ENCODE assay signal across 8 cellular contexts in the genomic region with DNA sequence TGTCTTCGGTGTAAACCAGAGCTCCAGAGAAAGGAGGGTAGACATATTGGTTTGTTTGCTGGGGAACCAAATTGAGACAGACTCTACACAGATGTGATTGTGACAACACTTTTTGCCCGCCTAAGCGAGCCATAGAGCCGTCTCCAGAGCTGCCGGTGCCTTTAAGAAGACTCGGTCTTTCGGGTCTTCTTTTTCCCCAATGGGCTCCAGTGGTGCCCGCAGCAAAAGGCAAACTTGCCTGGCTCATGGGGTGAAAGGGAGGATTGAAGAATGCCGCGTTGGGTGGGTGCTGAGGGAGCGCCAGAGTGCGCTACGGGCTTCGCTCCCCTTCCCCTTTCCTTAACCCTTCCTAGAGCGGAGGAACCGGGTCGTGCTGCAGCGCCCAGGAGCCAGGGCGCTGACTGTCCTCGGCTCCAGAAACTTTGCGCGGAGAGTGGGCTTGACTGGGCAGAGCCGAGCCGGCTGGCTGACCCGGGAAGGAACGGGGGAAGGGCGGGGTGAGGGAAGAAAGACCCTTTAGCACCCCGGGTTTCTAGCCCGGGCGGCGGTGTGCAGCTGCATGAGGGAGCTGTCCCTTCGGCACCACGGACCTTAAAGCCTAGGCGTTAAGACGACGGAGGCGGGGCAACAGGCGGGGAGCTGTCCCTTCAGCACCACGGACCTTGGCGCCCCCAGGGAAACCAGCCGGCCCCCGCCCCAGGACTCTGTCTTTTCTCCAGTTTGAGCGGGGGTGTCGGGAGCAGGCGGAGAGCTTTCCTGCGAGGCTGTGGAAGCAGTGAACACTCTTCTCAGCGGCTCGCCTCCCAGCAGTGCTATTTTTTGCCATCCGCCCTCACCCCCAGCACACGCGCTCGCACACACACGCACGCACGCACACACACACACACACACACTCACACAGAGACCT. TPM values are rescaled to one million over a fixed set of nuclear protein-coding genes. Genes with fewer than 3 reads are reported as not detected.
A peak's percentile ranks its signal among the peaks of the same experiment; 100 is the strongest.
DNase-seq lines count a peak whose midpoint lies in the region; ATAC-seq and FAIRE-seq lines count a peak whose summit lies in the region.

Gene CACNG3 (plus strand): TSS at position 890 of the 907 bp plus-strand sequence. CDS start 420 bp downstream, outside the sequence.

- in situ Hi-C loops in SK-MEL-5 (cut with HindIII; ENCODE audit: low pct_unique_long_range_greater_than_20kb, low sequenced_read_pairs), result no loop called here

- DNase-seq in GM19239 (ENCODE audit: insufficient read length, low spot score) (peak; percentile 36), SK-MEL-5 (ENCODE audit: low read depth, low spot score) (peak; percentile 31), amniotic epithelial cell (ENCODE audit: low read depth) (peak; percentile 1), iPS-NIHi11 (ENCODE audit: low spot score) (peak; percentile 95), NCI-H2081 (lab: John Stamatoyannopoulos, UW) (no peak)
- DNase-seq in stimulated activated CD4-positive, alpha-beta T cell treated with anti-CD3 and anti-CD28 coated beads, TNF-alpha, amount 100 ng/mL, for 4 hours (ENCODE audit: low read depth in 3 of 3), result peak in 2 of 3 experiments; percentile 1 to 9

- no peak for FAIRE-seq in GM19239 (lab: Jason Lieb, UNC)

- ATAC-seq in GM18511 (IDR thresholded peaks at IDR 0.05; ENCODE audit: unreplicated experiment) (no peak), GM18870 (IDR thresholded peaks at IDR 0.05; ENCODE audit: unreplicated experiment) (no peak)

RNA-seq across cellular contexts. Expression of gene CACNG3, which starts in this region (rescaled TPM):
- not detected in 2 replicates for total RNA-seq in SK-MEL-5 (2014; rRNA removed; shearing (Covaris generic))
- polyA plus RNA-seq in SK-MEL-5 (2015; cell fraction: cytosol; rRNA removed), result not detected in 2 replicates
- not detected in 2 replicates for polyA plus RNA-seq in SK-MEL-5 (2015; cell fraction: nucleus; rRNA removed)

Comparison
In these comparisons a context has a peak if more than half of its experiments do, and no peak if none do; other contexts are left out.
1. Peak in DNase-seq in SK-MEL-5; RNA of the gene not detected or under 1 TPM.
2. DNase-seq: peak in GM19239 (single experiment), amniotic epithelial cell (single experiment), iPS-NIHi11 (single experiment) and stimulated activated CD4-positive, alpha-beta T cell treated with anti-CD3 and anti-CD28 coated beads, TNF-alpha, amount 100 ng/mL, for 4 hours (2 of 3); none in NCI-H2081 (0 of 2).